ENCODE assay signal across 23 cellular contexts in the genomic region with DNA sequence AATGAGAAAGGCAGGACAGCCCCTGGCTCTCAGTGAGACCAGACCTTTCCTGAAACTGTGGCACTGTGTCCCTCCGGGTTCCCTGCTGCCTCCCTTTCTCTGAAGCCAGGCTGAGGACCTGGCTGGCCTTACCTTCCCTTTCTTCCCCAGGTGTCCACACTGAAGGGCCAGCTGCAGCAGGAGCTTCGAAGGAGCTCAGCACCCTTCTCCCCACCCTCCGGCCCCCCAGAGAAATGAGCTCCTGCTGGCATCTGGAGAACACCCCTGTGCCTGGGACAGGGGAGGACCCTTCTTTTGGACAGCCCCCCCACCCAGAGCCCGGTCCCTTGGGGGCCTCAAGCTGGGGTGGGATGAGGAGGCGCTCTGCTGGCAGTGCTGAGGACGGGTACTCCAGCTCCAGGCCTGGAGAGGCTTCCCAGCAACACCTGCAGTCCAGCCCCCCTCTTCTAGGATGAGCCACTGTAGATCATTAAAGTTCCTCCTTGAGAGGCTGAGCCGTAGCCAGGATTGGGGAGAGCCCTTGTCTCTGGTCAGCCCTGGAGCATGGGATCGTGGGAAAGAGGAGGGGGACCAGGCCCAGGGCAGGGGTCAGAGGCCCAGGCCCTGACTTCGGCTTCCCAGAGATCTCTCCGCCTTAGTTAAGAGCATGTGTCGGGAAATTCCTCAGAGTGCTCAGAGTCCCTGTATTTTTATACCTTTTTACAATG. TPM values are rescaled to one million over a fixed set of nuclear protein-coding genes. Genes with fewer than 3 reads are reported as not detected.
DNase-seq lines count a peak whose midpoint lies in the region; TF ChIP-seq lines count a peak whose summit lies in the region.
"Had no signal": no experiment of that assay in that cellular context is flagged by ENCODE, and none has a peak within 500 bp of the region (broad histone marks: within the 10 kb centered on the region; RNA-seq: fewer than 3 reads in every experiment).

No MANE protein-coding gene starts in this region.

- H3K27me3 ChIP-seq in mammary epithelial cell (ENCODE audit: insufficient read depth, low read length), result no peaks in the 10 kb centered on the region
- no peaks in the 10 kb centered on the region for H3K27me3 ChIP-seq in breast epithelium
- H3K27me3 ChIP-seq in vagina, result no peaks in the 10 kb centered on the region
- H3K27me3 ChIP-seq in osteoblast (ENCODE audit: insufficient read depth, low read length), result no peaks in the 10 kb centered on the region
- H3K27me3 ChIP-seq: dorsolateral prefrontal cortex, heart right ventricle, upper lobe of left lung had no signal

- H3K4me3 Mint-ChIP-seq in chondrocyte (ENCODE audit: unreplicated experiment), result no peak overlapping the region
- H3K4me3 Mint-ChIP-seq in nephron progenitor cell, result no peak overlapping the region
- H3K4me3 Mint-ChIP-seq: CD8-positive, alpha-beta T cell; natural killer cell had no signal

- TF ChIP-seq CTCF in mammary epithelial cell (conservative IDR thresholded peaks at IDR 0.05 in 1 of 2, IDR thresholded peaks at IDR 0.05 in 1 of 2; ENCODE audit: extremely low read depth in 1 of 2, insufficient read depth in 1 of 2, low read depth in 1 of 2, low read length in 2 of 2) (no peak), breast epithelium (IDR thresholded peaks at IDR 0.05) (no peak), chondrocyte (IDR thresholded peaks at IDR 0.05) (no peak), nephron progenitor cell (IDR thresholded peaks at IDR 0.05) (no peak), vagina (IDR thresholded peaks at IDR 0.05) (no peak), osteoblast (IDR thresholded peaks at IDR 0.05; ENCODE audit: extremely low read depth, low read depth, low read length) (no peak)

- CTCF ChIA-PET in mammary epithelial cell (lab: Charles Lee; ENCODE audit: low non-redundant PET), result no interaction called here

- H3K9ac ChIP-seq in mammary epithelial cell (ENCODE audit: insufficient read depth, low read length), result no peak overlapping the region
- H3K9ac ChIP-seq: KMS-11 had no signal

- H3K27ac Mint-ChIP-seq in chondrocyte (ENCODE audit: unreplicated experiment) (peak overlapping the region; percentile 71), nephron progenitor cell (peak overlapping the region; percentile 98)
- H3K27ac Mint-ChIP-seq: CD8-positive, alpha-beta T cell had no signal

- H3K9me3 ChIP-seq in mammary epithelial cell (replicated peaks; ENCODE audit: insufficient read depth, low read length), result no peaks in the 10 kb centered on the region
- no peaks in the 10 kb centered on the region for H3K9me3 ChIP-seq in breast epithelium
- no peaks in the 10 kb centered on the region for H3K9me3 ChIP-seq in vagina
- H3K9me3 ChIP-seq in osteoblast (ENCODE audit: low read depth, low read length), result no peaks in the 10 kb centered on the region
- H3K9me3 ChIP-seq: heart right ventricle, psoas muscle, upper lobe of left lung had no signal

- intact Hi-C loops in mammary epithelial cell (cut with micrococcal nuclease), result no loop called here
- intact Hi-C loops in breast epithelium (cut with DNase I; ENCODE audit: low total_unique reads), result no loop called here
- intact Hi-C loops in vagina (cut with DNase I), result no loop called here

- BruUV-seq in mammary epithelial cell (replicated peaks; lab: Mats Ljungman, UMichigan), result TSS peak; percentile 81

- no peaks in the 10 kb centered on the region for H4K20me1 ChIP-seq in mammary epithelial cell (ENCODE audit: insufficient read depth, low read length)
- H4K20me1 ChIP-seq in osteoblast (ENCODE audit: insufficient read depth, low read length), result peaks cover 18% of the 10 kb centered on the region

- DNase-seq in mammary epithelial cell (no peak), breast epithelium (ENCODE audit: low spot score in 2 of 2) (no peak), chondrocyte (ENCODE audit: low spot score) (no peak), nephron progenitor cell (peak; percentile 36), vagina (ENCODE audit: extremely low spot score in 2 of 2) (no peak), NCI-H2029 (lab: John Stamatoyannopoulos, UW) (no peak), NCI-H1694 treated with DMSO at 0.1 percent for 48 hours (lab: John Stamatoyannopoulos, UW) (no peak), osteoblast (ENCODE audit: insufficient read length, low spot score, missing footprints) (no peak)
- DNase-seq: AML-193; anterior cingulate cortex; CD8-positive, alpha-beta T cell; central memory CD4-positive, alpha-beta T cell; heart right ventricle; midbrain; natural killer cell; NCI-H1436; NCI-H526; psoas muscle had no signal

- H3K4me1 Mint-ChIP-seq in chondrocyte (ENCODE audit: low read depth), result peaks cover 54% of the 10 kb centered on the region
- H3K4me1 Mint-ChIP-seq in nephron progenitor cell, result peaks cover 44% of the 10 kb centered on the region
- H3K4me1 Mint-ChIP-seq: natural killer cell had no signal

- H3K4me3 ChIP-seq in mammary epithelial cell (replicated peaks in 1 of 3; ENCODE audit: insufficient read depth in 1 of 3, low read depth in 2 of 3, low read length in 3 of 3) (no peak overlapping the region), breast epithelium (no peak overlapping the region), vagina (no peak overlapping the region), osteoblast (ENCODE audit: insufficient read depth, low read length) (no peak overlapping the region)
- H3K4me3 ChIP-seq: dorsolateral prefrontal cortex, heart right ventricle, psoas muscle, upper lobe of left lung had no signal

- H3K4me1 ChIP-seq in mammary epithelial cell (ENCODE audit: insufficient read depth, low read length) (peaks cover 2% of the 10 kb centered on the region), breast epithelium (peaks cover 2 to 3% of the 10 kb centered on the region in 2 donors), vagina (peaks cover 25% of the 10 kb centered on the region), osteoblast (ENCODE audit: insufficient read depth, low read length) (peaks cover 4% of the 10 kb centered on the region)
- H3K4me1 ChIP-seq: psoas muscle had no signal

- 95% methylated on average over 7 of the region's 11 CpGs for WGBS in mammary epithelial cell (ENCODE audit: low coverage, missing lambda C conversion rate)

- H3K36me3 ChIP-seq in mammary epithelial cell (ENCODE audit: insufficient read depth, low read length), result peaks cover 3% of the 10 kb centered on the region
- no peaks in the 10 kb centered on the region for H3K36me3 ChIP-seq in breast epithelium
- H3K36me3 ChIP-seq in vagina, result no peaks in the 10 kb centered on the region
- H3K36me3 ChIP-seq in osteoblast (ENCODE audit: insufficient read depth, low read length), result peaks cover 29% of the 10 kb centered on the region

- TF ChIP-seq POLR2A in breast epithelium (IDR thresholded peaks at IDR 0.05) (no peak), vagina (IDR thresholded peaks at IDR 0.05) (no peak)

- H3K79me2 ChIP-seq in mammary epithelial cell (ENCODE audit: insufficient read depth, low read length), result no peaks in the 10 kb centered on the region
- H3K79me2 ChIP-seq in osteoblast (ENCODE audit: insufficient read depth, low read length), result peaks cover 3% of the 10 kb centered on the region

- H3K4me2 ChIP-seq in mammary epithelial cell (ENCODE audit: insufficient read depth, low read depth, low read length), result no peak overlapping the region
- no peak overlapping the region for H3K4me2 ChIP-seq in osteoblast (ENCODE audit: insufficient read depth, low read length)
- H3K4me2 ChIP-seq: KMS-11 had no signal

- peaks cover 5% of the 10 kb centered on the region for H3K36me3 Mint-ChIP-seq in chondrocyte (ENCODE audit: low read depth)
- peaks cover 4% of the 10 kb centered on the region for H3K36me3 Mint-ChIP-seq in nephron progenitor cell (ENCODE audit: low read depth)
- H3K36me3 Mint-ChIP-seq: activated naive CD4-positive, alpha-beta T cell treated with anti-CD3 and anti-CD28 coated beads, Interleukin-2, amount 50 U/mL, for 72 hours; natural killer cell had no signal

- dilution Hi-C loops in mammary epithelial cell (cut with HindIII; ENCODE audit: low sequenced_read_pairs), result loop anchor here (5.0 kb wide), 3 partner anchors 35 to 70 kb away; no protein-coding TSS in a partner anchor

- in situ Hi-C loops in mammary epithelial cell (cut with MboI; ENCODE audit: low sequenced_read_pairs in 2 of 2), result no loop called here

- H3K9me3 Mint-ChIP-seq in chondrocyte (ENCODE audit: low read depth), result no peaks in the 10 kb centered on the region
- no peaks in the 10 kb centered on the region for H3K9me3 Mint-ChIP-seq in nephron progenitor cell
- H3K9me3 Mint-ChIP-seq: activated naive CD4-positive, alpha-beta T cell treated with anti-CD3 and anti-CD28 coated beads, Interleukin-2, amount 50 U/mL, for 72 hours; CD8-positive, alpha-beta T cell; natural killer cell had no signal

- H3K27me3 Mint-ChIP-seq in chondrocyte (ENCODE audit: low read depth) (no peaks in the 10 kb centered on the region), nephron progenitor cell (ENCODE audit: low read depth, poor library complexity) (no peaks in the 10 kb centered on the region)

- no peak overlapping the region for H3K27ac ChIP-seq in mammary epithelial cell (ENCODE audit: insufficient read depth, low read depth, low read length)
- peak overlapping the region in 1 of 2 donors; percentile 5 for H3K27ac ChIP-seq in breast epithelium
- peak overlapping the region; percentile 25 for H3K27ac ChIP-seq in vagina
- H3K27ac ChIP-seq in osteoblast (ENCODE audit: low read depth, low read length), result no peak overlapping the region
- H3K27ac ChIP-seq: heart right ventricle, KMS-11, psoas muscle had no signal

- H2AFZ ChIP-seq in mammary epithelial cell (ENCODE audit: low read depth, low read length) (no peak overlapping the region), osteoblast (ENCODE audit: low read length) (no peak overlapping the region)

RNA-seq across cellular contexts. Expression of gene MFAP2, which starts 8.1 kb away (rescaled TPM):
- 10 to 100 TPM in 1 of 2 donors, 1 to 10 TPM in 1; 4.4 to 12.8 TPM for total RNA-seq in mammary epithelial cell
- polyA plus RNA-seq in mammary epithelial cell, result 3.6 TPM
- polyA minus RNA-seq in mammary epithelial cell, result not detected
- 10 to 100 TPM in 2 of 3 donors, 1 to 10 TPM in 1; 4.5 to 40.2 (median 10.8) TPM for total RNA-seq in breast epithelium
- total RNA-seq in chondrocyte, result 260 to 285 TPM (median 269 TPM) in 3 replicates
- 51.1 TPM for total RNA-seq in vagina
- 61.2 and 72.2 TPM in 2 replicates for total RNA-seq in osteoblast
- total RNA-seq: A172; CD8-positive, alpha-beta T cell had no signal

RNA-seq across cellular contexts. Expression of gene ATP13A2, which starts 39.4 kb away (rescaled TPM):
- total RNA-seq in mammary epithelial cell, result 100 to 1,000 TPM in 1 of 2 donors, 10 to 100 TPM in 1; 97.1 to 180 TPM
- polyA plus RNA-seq in mammary epithelial cell, result 80.2 TPM
- 162 TPM for polyA minus RNA-seq in mammary epithelial cell
- total RNA-seq in breast epithelium, result 10 to 100 TPM; 17.3 to 31.5 (median 31.3) TPM
- 52.1 to 60.8 TPM (median 54.4 TPM) in 3 replicates for total RNA-seq in chondrocyte
- 31.7 TPM for total RNA-seq in vagina
- 30.6 and 34.4 TPM in 2 replicates for total RNA-seq in osteoblast

RNA-seq across cellular contexts. Expression of gene CROCC, which starts 50.6 kb away (rescaled TPM):
- total RNA-seq in mammary epithelial cell (10 to 100 TPM in 1 of 2 donors, 1 to 10 TPM in 1; 7.2 to 16.4 TPM), breast epithelium (10 to 100 TPM; 15.5 to 43.9 (median 24.7) TPM), chondrocyte (24.7 to 32.2 TPM (median 26.2 TPM) in 3 replicates), vagina (31.9 TPM), osteoblast (15.0 and 20.3 TPM in 2 replicates)
- 4.6 TPM for polyA plus RNA-seq in mammary epithelial cell
- polyA minus RNA-seq in mammary epithelial cell, result 0.83 TPM
